ENCODE assay signal across 17 cellular contexts in the genomic region with DNA sequence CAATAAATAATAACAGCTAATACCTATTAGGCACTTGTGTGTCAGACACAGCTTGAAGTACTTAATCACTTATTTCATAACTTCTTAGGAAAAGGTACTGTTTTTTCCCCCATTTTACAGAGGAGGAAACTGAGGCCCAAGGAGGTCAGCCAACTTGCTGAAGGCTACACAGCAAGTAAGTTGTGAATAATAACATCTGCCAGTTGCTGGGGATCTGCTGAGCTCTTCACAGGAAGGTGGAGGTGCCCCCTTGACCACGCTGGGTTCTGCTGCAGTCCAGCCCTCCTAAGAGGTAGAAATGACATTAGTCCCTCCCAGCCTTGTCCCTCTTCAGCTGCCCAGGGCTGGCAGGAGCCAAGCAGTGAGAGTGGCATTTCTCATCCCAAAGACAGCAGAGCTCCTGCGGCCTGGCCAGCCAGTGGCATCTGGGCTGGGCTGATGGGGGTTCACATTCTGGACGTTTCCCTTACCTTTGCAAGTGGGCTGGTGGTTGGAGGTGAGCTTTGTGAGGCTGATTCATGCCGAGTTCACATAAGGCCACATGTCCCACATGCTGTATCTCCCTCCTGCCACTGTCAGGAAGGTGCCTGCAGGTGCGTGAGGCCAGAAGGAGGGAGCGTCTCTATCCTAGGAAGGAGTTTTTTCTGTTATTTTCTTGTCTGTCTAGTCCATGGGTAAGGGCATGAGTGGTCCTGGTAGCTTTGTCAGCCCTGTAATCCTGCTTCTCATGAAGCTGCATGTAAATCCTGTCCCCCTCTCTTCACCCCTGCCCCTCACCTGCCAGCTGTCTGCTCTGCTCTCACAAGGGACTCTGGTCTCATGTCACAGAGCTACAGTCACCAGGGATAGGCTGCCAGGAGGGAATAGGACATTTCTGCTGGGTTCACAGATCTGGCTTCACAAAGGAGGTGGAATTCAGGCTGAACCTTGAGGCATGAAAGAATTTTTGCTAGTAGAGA.
DNase-seq lines count a peak whose midpoint lies in the region; ATAC-seq and TF ChIP-seq lines count a peak whose summit lies in the region.
"Had no signal": no experiment of that assay in that cellular context is flagged by ENCODE, and none has a peak within 500 bp of the region (broad histone marks: within the 10 kb centered on the region; RNA-seq: fewer than 3 reads in every experiment).

No MANE protein-coding gene starts in this region.

- no peaks in the 10 kb centered on the region for H3K4me1 Mint-ChIP-seq in T-helper 17 cell
- H3K4me1 Mint-ChIP-seq: B cell; CD8-positive, alpha-beta memory T cell had no signal

- TF ChIP-seq CTCF in vagina (IDR thresholded peaks at IDR 0.05) = no peak
- no peak for TF ChIP-seq CTCF in MM.1S (IDR thresholded peaks at IDR 0.05; ENCODE audit: low read length)

- H3K4me2 ChIP-seq in mesenchymal stem cell (ENCODE audit: low read length, poor library complexity, severe bottlenecking) (no peak overlapping the region), MM.1S (ENCODE audit: low read depth, low read length) (no peak overlapping the region)

- no peaks in the 10 kb centered on the region for H3K79me2 ChIP-seq in MM.1S (ENCODE audit: low read length)

- H3K27ac Mint-ChIP-seq in T-helper 17 cell = no peak overlapping the region
- H3K27ac Mint-ChIP-seq: B cell, H9 had no signal

- DNase-seq in NCI-H2171 treated with DMSO at 0.1 percent for 48 hours (lab: John Stamatoyannopoulos, UW) = peak; percentile 9
- no peak for DNase-seq in NCI-H2171 (lab: John Stamatoyannopoulos, UW)
- peak; percentile 27 for DNase-seq in NCI-H82 treated with DMSO at 0.1 percent for 48 hours (lab: John Stamatoyannopoulos, UW; ENCODE audit: unreplicated experiment)
- no peak for DNase-seq in mesenchymal stem cell
- DNase-seq in vagina (ENCODE audit: extremely low spot score in 2 of 2) = no peak
- no peak for DNase-seq in MM.1S
- DNase-seq in NOMO-1 treated with DMSO at 0.1 percent for 48 hours (lab: John Stamatoyannopoulos, UW; ENCODE audit: unreplicated experiment) = no peak
- no peak for DNase-seq in T-helper 17 cell
- DNase-seq: DMS79 treated with DMSO at 0.1 percent for 48 hours, H9, NCI-H1105, NCI-H1694, NCI-H226, PC-3 had no signal

- no peaks in the 10 kb centered on the region for H3F3A ChIP-seq in MM.1S (ENCODE audit: insufficient read depth, low read length)

- H2BK5ac ChIP-seq in mesenchymal stem cell (ENCODE audit: low read depth, low read length, poor library complexity, severe bottlenecking) = no peak overlapping the region

- H3K4ac ChIP-seq in mesenchymal stem cell (ENCODE audit: low read depth in 1 of 2, low read length in 2 of 2) = no peak overlapping the region

- H3K18ac ChIP-seq in mesenchymal stem cell (ENCODE audit: low read depth in 1 of 2, low read length in 2 of 2) = no peak overlapping the region

- H4K20me1 ChIP-seq in MM.1S (ENCODE audit: insufficient read depth, low read length) = no peaks in the 10 kb centered on the region

- no peak overlapping the region for H2AFZ ChIP-seq in mesenchymal stem cell (ENCODE audit: low read depth, low read length)
- no peak overlapping the region for H2AFZ ChIP-seq in MM.1S (ENCODE audit: low read length)

- peaks cover 2% of the 10 kb centered on the region for H3K36me3 Mint-ChIP-seq in T-helper 17 cell (ENCODE audit: low read depth)
- H3K36me3 Mint-ChIP-seq: CD8-positive, alpha-beta memory T cell had no signal

- H3K9ac ChIP-seq in mesenchymal stem cell (ENCODE audit: low read length) (no peak overlapping the region), MM.1S (ENCODE audit: low read length) (no peak overlapping the region)

- intact Hi-C loops in vagina (cut with DNase I) = no loop called here

- peak overlapping the region in 1 of 2 experiments; percentile 49 for H2BK12ac ChIP-seq in mesenchymal stem cell (ENCODE audit: low read length in 2 of 2)

- H2AK5ac ChIP-seq in mesenchymal stem cell (ENCODE audit: low read length, severe bottlenecking) = no peak overlapping the region

- peak overlapping the region in 1 of 2 experiments; percentile 1 for H3K23ac ChIP-seq in mesenchymal stem cell (ENCODE audit: low read length in 2 of 2)

- no peaks in the 10 kb centered on the region for H3K79me1 ChIP-seq in mesenchymal stem cell (replicated peaks; ENCODE audit: low read length, poor library complexity, severe bottlenecking)

- no peak overlapping the region for H3K27ac ChIP-seq in mesenchymal stem cell (ENCODE audit: low read length, poor library complexity, severe bottlenecking)
- H3K27ac ChIP-seq in vagina = peak overlapping the region; percentile 27
- no peak overlapping the region for H3K27ac ChIP-seq in MM.1S (ENCODE audit: low read length)
- H3K27ac ChIP-seq: 22Rv1 had no signal

- H3K4me3 ChIP-seq in mesenchymal stem cell (ENCODE audit: insufficient read depth in 1 of 2, low read depth in 1 of 2, low read length in 2 of 2) = no peak overlapping the region
- H3K4me3 ChIP-seq in vagina = no peak overlapping the region
- H3K4me3 ChIP-seq in MM.1S (ENCODE audit: low read length) = no peak overlapping the region

- no peak overlapping the region for H2BK15ac ChIP-seq in mesenchymal stem cell (ENCODE audit: low read depth, poor library complexity, severe bottlenecking)

- H3K27me3 ChIP-seq in mesenchymal stem cell (ENCODE audit: control insufficient read depth in 1 of 2, insufficient read depth in 1 of 2, low read length in 2 of 2) (peaks cover 3 to 10% of the 10 kb centered on the region in 2 experiments), vagina (no peaks in the 10 kb centered on the region), MM.1S (replicated peaks; ENCODE audit: insufficient read depth, low read length) (no peaks in the 10 kb centered on the region)

- no peak for TF ChIP-seq POLR2A in vagina (IDR thresholded peaks at IDR 0.05)

- no peaks in the 10 kb centered on the region for H3K36me3 ChIP-seq in mesenchymal stem cell (ENCODE audit: control insufficient read depth in 1 of 2, insufficient read depth in 2 of 2, low read depth in 1 of 2, low read length in 2 of 2)
- no peaks in the 10 kb centered on the region for H3K36me3 ChIP-seq in vagina
- H3K36me3 ChIP-seq in MM.1S (replicated peaks; ENCODE audit: insufficient read depth, low read length) = no peaks in the 10 kb centered on the region

- 79% methylated on average over 4 of the region's 6 CpGs for WGBS in mesenchymal stem cell

- H4K91ac ChIP-seq in mesenchymal stem cell (ENCODE audit: low read length) = no peak overlapping the region

- H2BK120ac ChIP-seq in mesenchymal stem cell (ENCODE audit: low read depth, low read length) = no peak overlapping the region

- ATAC-seq in T-helper 17 cell = no peak
- ATAC-seq: PC-3 had no signal

- no peak overlapping the region for H3K14ac ChIP-seq in mesenchymal stem cell (ENCODE audit: low read length in 2 of 2)

- H3K4me3 Mint-ChIP-seq in T-helper 17 cell = no peak overlapping the region
- H3K4me3 Mint-ChIP-seq: B cell; CD8-positive, alpha-beta memory T cell; H9 had no signal

- H3K9me3 ChIP-seq in mesenchymal stem cell (ENCODE audit: control insufficient read depth, low read length) (peaks cover 9% of the 10 kb centered on the region), vagina (no peaks in the 10 kb centered on the region), MM.1S (replicated peaks; ENCODE audit: insufficient read depth, low read length) (no peaks in the 10 kb centered on the region), T-helper 17 cell (ENCODE audit: control insufficient read depth, low read length, poor library complexity, severe bottlenecking) (no peaks in the 10 kb centered on the region)

- peak overlapping the region; percentile 5 for H4K8ac ChIP-seq in mesenchymal stem cell (ENCODE audit: low read length)

- H3K9me2 ChIP-seq in MM.1S (replicated peaks; ENCODE audit: insufficient read depth, low read length) = no peaks in the 10 kb centered on the region

- peaks cover 46% of the 10 kb centered on the region for H3K27me3 Mint-ChIP-seq in T-helper 17 cell

- H3K4me1 ChIP-seq in mesenchymal stem cell (ENCODE audit: control insufficient read depth, insufficient read depth, low read depth, low read length) = peaks cover 8% of the 10 kb centered on the region
- H3K4me1 ChIP-seq in vagina = peaks cover 43% of the 10 kb centered on the region
- H3K4me1 ChIP-seq in MM.1S (ENCODE audit: low read length) = no peaks in the 10 kb centered on the region

Comparison
In these comparisons a context has a peak if more than half of its experiments do, and no peak if none do; other contexts are left out.
1. DNase-seq: peak in NCI-H2171 treated with DMSO at 0.1 percent for 48 hours (single experiment) and NCI-H82 treated with DMSO at 0.1 percent for 48 hours (single experiment); none in NCI-H2171 (single experiment), mesenchymal stem cell (single experiment), vagina (0 of 2), MM.1S (single experiment), NOMO-1 treated with DMSO at 0.1 percent for 48 hours (single experiment) and T-helper 17 cell (0 of 3).